ENCODE assay signal across 23 cellular contexts in the genomic region with DNA sequence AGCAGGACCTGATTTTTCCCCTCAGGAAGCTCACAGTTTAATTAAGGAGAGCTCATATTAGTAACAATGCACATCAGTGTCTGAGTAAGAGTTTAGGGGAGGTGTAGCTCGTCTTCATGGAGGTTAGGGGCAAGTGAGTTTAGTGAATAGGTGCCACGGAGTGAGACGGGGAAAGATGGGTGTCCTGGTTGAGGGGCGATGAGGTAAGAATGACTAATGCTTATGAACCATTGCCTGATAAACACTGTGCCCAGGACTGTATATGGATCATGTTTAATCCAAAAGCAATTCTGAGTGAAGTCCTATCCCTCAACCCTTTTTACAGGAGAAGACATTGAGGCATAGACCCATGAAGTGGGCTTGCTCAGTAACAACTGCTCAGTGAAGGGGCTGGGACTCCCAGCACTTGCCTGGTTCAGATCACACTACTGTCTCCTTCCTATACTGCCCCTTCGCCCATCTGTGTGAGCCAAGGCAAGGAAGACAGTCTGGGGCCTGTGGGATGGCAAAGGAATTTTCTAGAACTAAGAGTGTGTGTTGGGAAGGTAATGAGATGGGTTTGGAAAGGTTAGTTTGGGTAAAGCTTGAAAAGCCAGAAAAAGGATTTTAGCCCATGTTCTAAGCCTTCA.
DNase-seq lines count a peak whose midpoint lies in the region; ATAC-seq, FAIRE-seq and TF ChIP-seq lines count a peak whose summit lies in the region.
"Had no signal": no experiment of that assay in that cellular context is flagged by ENCODE, and none has a peak within 500 bp of the region (broad histone marks: within the 10 kb centered on the region; RNA-seq: fewer than 3 reads in every experiment).

No MANE protein-coding gene starts in this region.

- RAD21 ChIA-PET in HCT116 (lab: Charles Lee; ENCODE audit: low non-redundant PET in 1 of 2, low total read pairs in 2 of 2, uncharacterized antibody in 2 of 2, unreplicated experiment in 2 of 2) = interaction anchor here in 1 of 2 experiments (1.6 kb wide), 1 partner anchor 11 kb away, joined by 3 read pairs; no protein-coding TSS in a partner anchor

- no peaks in the 10 kb centered on the region for H3K9me2 ChIP-seq in HCT116 (ENCODE audit: insufficient read depth)

- no peak for TF ChIP-seq POLR2A in A549 (IDR thresholded peaks at IDR 0.05; ENCODE audit: low read length)
- TF ChIP-seq POLR2A in HCT116 (IDR thresholded peaks at IDR 0.05; ENCODE audit: borderline replicate concordance, extremely low read depth, insufficient read depth, insufficient read length) = no peak

- no peak overlapping the region for H3K4me3 Mint-ChIP-seq in astrocyte (ENCODE audit: unreplicated experiment)
- H3K4me3 Mint-ChIP-seq: activated CD8-positive, alpha-beta T cell treated with anti-CD3 and anti-CD28 coated beads for 36 hours; CD8-positive, alpha-beta memory T cell; effector memory CD8-positive, alpha-beta T cell; naive B cell had no signal

- peak overlapping the region; percentile 76 for H3K4me2 ChIP-seq in A549
- H3K4me2 ChIP-seq in HCT116 (ENCODE audit: low read length) = peak overlapping the region; percentile 59
- peak overlapping the region; percentile 22 for H3K4me2 ChIP-seq in astrocyte (ENCODE audit: low read length)
- H3K4me2 ChIP-seq: hepatocyte had no signal

- peak; percentile 7 to 11 for DNase-seq in A549 (ENCODE audit: low read depth in 1 of 2, low spot score in 1 of 2)
- DNase-seq in HCT116 (ENCODE audit: low read depth, low spot score) = no peak
- DNase-seq in astrocyte (ENCODE audit: low read depth) = peak; percentile 36
- DNase-seq in kidney glomerular epithelial cell (lab: John Stamatoyannopoulos, UW) = peak; percentile 72
- DNase-seq in hepatic stellate cell (ENCODE audit: low spot score) = no peak
- no peak for DNase-seq in NCI-H510A treated with DMSO at 0.1 percent for 48 hours (lab: John Stamatoyannopoulos, UW)
- no peak for DNase-seq in NK-92 (lab: John Stamatoyannopoulos, UW; ENCODE audit: unreplicated experiment)
- no peak for DNase-seq in Ammon's horn (ENCODE audit: low spot score)
- DNase-seq: activated CD8-positive, alpha-beta T cell treated with anti-CD3 and anti-CD28 coated beads for 36 hours; activated naive CD4-positive, alpha-beta T cell treated with Interleukin-2 at 50 U/mL for 16 hours; activated T-cell treated with anti-CD3 and anti-CD28 coated beads, Interleukin-2, amount 50 U/mL, for 1 hour; CD8-positive, alpha-beta memory T cell; cerebellar nuclear complex; effector memory CD8-positive, alpha-beta T cell; naive B cell; NCI-H1417; pancreas; stimulated activated CD4-positive, alpha-beta T cell treated with anti-CD3 and anti-CD28 coated beads, Interleukin-4, amount 100 ng/mL, for 24 hours; T-helper 9 cell had no signal

- BruUV-seq in HCT116 (replicated peaks; lab: Mats Ljungman, UMichigan) = no TSS peak

- H3K27me3 Mint-ChIP-seq in astrocyte (ENCODE audit: low read depth, unreplicated experiment) = no peaks in the 10 kb centered on the region
- H3K27me3 Mint-ChIP-seq: activated CD8-positive, alpha-beta T cell treated with anti-CD3 and anti-CD28 coated beads for 36 hours; naive B cell had no signal

- WGBS in A549 (ENCODE audit: missing lambda C conversion rate) = 19% methylated on average over 5 of the region's 5 CpGs

- CTCF ChIA-PET in A549 (lab: Yijun Ruan, JAX) (interaction anchor here (1.1 to 1.9 kb wide), 2 partner anchors 12 to 93 kb away, joined by 3 to 11 read pairs; no protein-coding TSS in a partner anchor), HCT116 (lab: Charles Lee) (no interaction called here)

- no peak overlapping the region for H3K9ac ChIP-seq in HCT116 (ENCODE audit: low read length)
- H3K9ac ChIP-seq in astrocyte (ENCODE audit: low read length) = no peak overlapping the region

- H4K20me1 ChIP-seq in HCT116 (ENCODE audit: insufficient read depth) = no peaks in the 10 kb centered on the region
- no peaks in the 10 kb centered on the region for H4K20me1 ChIP-seq in astrocyte (ENCODE audit: insufficient read depth, low read length)

- H3K9me3 Mint-ChIP-seq in astrocyte (ENCODE audit: unreplicated experiment) = no peaks in the 10 kb centered on the region

- H3K79me2 ChIP-seq in HCT116 (ENCODE audit: insufficient read depth, low read length) = no peaks in the 10 kb centered on the region
- H3K79me2 ChIP-seq in astrocyte (ENCODE audit: insufficient read depth, low read length) = no peaks in the 10 kb centered on the region
- H3K79me2 ChIP-seq: hepatocyte had no signal

- H2AFZ ChIP-seq in HCT116 (ENCODE audit: low read depth, low read length, poor library complexity, severe bottlenecking) = peak overlapping the region; percentile 91
- H2AFZ ChIP-seq in astrocyte (ENCODE audit: low read depth, low read length) = peak overlapping the region; percentile 26
- H2AFZ ChIP-seq: hepatocyte had no signal

- TF ChIP-seq RAD21 in A549 (conservative IDR thresholded peaks at IDR 0.05 in 1 of 2, IDR thresholded peaks at IDR 0.05 in 1 of 2) = no peak
- TF ChIP-seq RAD21 in HCT116 (IDR thresholded peaks at IDR 0.05; ENCODE audit: low read depth) = no peak

- H3K4me3 ChIP-seq in A549 = no peak overlapping the region
- 0 out of 4 replicates have a peak overlapping the region, but pooled peaks of 1 of the 2 experiments have one; percentile 3 for H3K4me3 ChIP-seq in HCT116 (replicated peaks in 1 of 2; ENCODE audit: low read depth in 1 of 2, low read length in 2 of 2)
- no peak overlapping the region for H3K4me3 ChIP-seq in astrocyte (ENCODE audit: insufficient read depth, low read depth, low read length)
- H3K4me3 ChIP-seq: hepatocyte, lung, pancreas, SK-N-MC, vagina had no signal

- no peak for FAIRE-seq in A549 (lab: Jason Lieb, UNC)
- no peak for FAIRE-seq in astrocyte (lab: Jason Lieb, UNC)
- FAIRE-seq: pancreas had no signal

- POLR2A ChIA-PET in A549 (lab: Yijun Ruan, JAX) (no interaction called here), HCT116 (lab: Charles Lee) (no interaction called here)

- peaks cover 19% of the 10 kb centered on the region for H3K4me1 Mint-ChIP-seq in astrocyte (ENCODE audit: low read depth, unreplicated experiment)
- H3K4me1 Mint-ChIP-seq: CD8-positive, alpha-beta memory T cell; naive B cell had no signal

- no peaks in the 10 kb centered on the region for H3K27me3 ChIP-seq in HCT116 (ENCODE audit: insufficient read depth, low read length)
- H3K27me3 ChIP-seq in astrocyte (ENCODE audit: insufficient read depth, low read length) = no peaks in the 10 kb centered on the region
- H3K27me3 ChIP-seq: hepatocyte, pancreas, vagina had no signal

- H3K9me3 ChIP-seq in A549 (no peaks in the 10 kb centered on the region), HCT116 (ENCODE audit: control insufficient read depth in 1 of 2, insufficient read depth in 1 of 2, low read depth in 1 of 2, low read length in 2 of 2) (no peaks in the 10 kb centered on the region), astrocyte (ENCODE audit: insufficient read depth, low read depth, low read length) (no peaks in the 10 kb centered on the region)
- H3K9me3 ChIP-seq: pancreas, vagina had no signal

- no peak for TF ChIP-seq EP300 in A549 (IDR thresholded peaks at IDR 0.05)

- TF ChIP-seq CTCF in A549 (IDR thresholded peaks at IDR 0.05) = no peak
- TF ChIP-seq CTCF in HCT116 (IDR thresholded peaks at IDR 0.05 in 2 of 3, conservative IDR thresholded peaks at IDR 0.05 in 1 of 3; ENCODE audit: borderline replicate concordance in 1 of 3, insufficient read depth in 1 of 3, low read depth in 2 of 3, low read length in 2 of 3) = no peak
- no peak for TF ChIP-seq CTCF in astrocyte (IDR thresholded peaks at IDR 0.05; ENCODE audit: insufficient read depth, low read depth, low read length)

- peaks cover 30% of the 10 kb centered on the region for H3K4me1 ChIP-seq in A549
- peaks cover 0 to 14% of the 10 kb centered on the region in 2 experiments for H3K4me1 ChIP-seq in HCT116 (ENCODE audit: control insufficient read depth in 1 of 2, insufficient read depth in 2 of 2, low read length in 2 of 2)
- peaks cover 9% of the 10 kb centered on the region for H3K4me1 ChIP-seq in astrocyte (ENCODE audit: insufficient read depth, low read length)

- ATAC-seq in A549 (peak; percentile 80 to 84; a peak in 5 of 6 replicates), HCT116 (peak; percentile 52)
- ATAC-seq: activated CD8-positive, alpha-beta T cell treated with anti-CD3 and anti-CD28 coated beads for 36 hours; effector memory CD8-positive, alpha-beta T cell had no signal

- H3K36me3 Mint-ChIP-seq in astrocyte (ENCODE audit: low read depth, unreplicated experiment) = no peaks in the 10 kb centered on the region
- H3K36me3 Mint-ChIP-seq: CD8-positive, alpha-beta memory T cell; naive B cell had no signal

- H3K27ac Mint-ChIP-seq in astrocyte (ENCODE audit: unreplicated experiment) = peak overlapping the region; percentile 82
- H3K27ac Mint-ChIP-seq: activated CD8-positive, alpha-beta T cell treated with anti-CD3 and anti-CD28 coated beads for 36 hours; CD8-positive, alpha-beta memory T cell; effector memory CD8-positive, alpha-beta T cell; naive B cell had no signal

- H3K36me3 ChIP-seq in HCT116 (ENCODE audit: control insufficient read depth in 1 of 2, insufficient read depth in 2 of 2, low read length in 2 of 2) = no peaks in the 10 kb centered on the region
- no peaks in the 10 kb centered on the region for H3K36me3 ChIP-seq in astrocyte (ENCODE audit: insufficient read depth, low read length)
- H3K36me3 ChIP-seq: pancreas, vagina had no signal

- intact Hi-C loops in HCT116 (cut with micrococcal nuclease) = no loop called here

- peak overlapping the region; percentile 76 to 87 for H3K27ac ChIP-seq in A549
- no peak overlapping the region for H3K27ac ChIP-seq in HCT116 (ENCODE audit: low read depth, low read length)
- peak overlapping the region; percentile 28 for H3K27ac ChIP-seq in astrocyte (ENCODE audit: low read depth, low read length)
- H3K27ac ChIP-seq: hepatocyte, pancreas, SK-N-MC, vagina had no signal

TF ChIP-seq in A549, 52 proteins besides CTCF, POLR2A, EP300 and RAD21:
- no peak for TF ChIP-seq FOSL2 (IDR thresholded peaks at IDR 0.05)
- 0 out of 2 replicates have a peak, but pooled peaks have one; percentile 26 for TF ChIP-seq FOSL2 (CRISPR knock-in tag; IDR thresholded peaks at IDR 0.05)
- TF ChIP-seq HEYL (CRISPR knock-in tag; IDR thresholded peaks at IDR 0.05) = no peak

TF ChIP-seq in HCT116, 20 proteins besides CTCF, POLR2A, EP300 and RAD21:
- 0 out of 2 replicates have a peak, but pooled peaks have one; percentile 14 for TF ChIP-seq JUND (IDR thresholded peaks at IDR 0.05)
- no peak for TF ChIP-seq EZH2phosphoT487 (IDR thresholded peaks at IDR 0.05; ENCODE audit: borderline replicate concordance)
- no peak for TF ChIP-seq CBX3 (IDR thresholded peaks at IDR 0.05; ENCODE audit: low read depth)
- no peak for TF ChIP-seq SRF (IDR thresholded peaks at IDR 0.05; ENCODE audit: low read depth)
- TF ChIP-seq YY1 (IDR thresholded peaks at IDR 0.05; ENCODE audit: extremely low read depth, insufficient replicate concordance, low read depth, low read length) = no peak
- no peak for TF ChIP-seq SIN3A (IDR thresholded peaks at IDR 0.05; ENCODE audit: low read depth)
- TF ChIP-seq FOSL1 (IDR thresholded peaks at IDR 0.05; ENCODE audit: low read depth) = peak; percentile 26; the same call in 1 of the 2 replicates

Comparison
In these comparisons a context has a peak if more than half of its experiments do, and no peak if none do; other contexts are left out.
1. DNase-seq: peak in A549 (2 of 2), astrocyte (single experiment) and kidney glomerular epithelial cell (single experiment); none in HCT116 (single experiment), hepatic stellate cell (single experiment), NCI-H510A treated with DMSO at 0.1 percent for 48 hours (single experiment), NK-92 (single experiment) and Ammon's horn (single experiment).
2. H3K4me2 ChIP-seq: peak in every context shown above with its lines; median percentile 76 in A549; 59 in HCT116; 22 in astrocyte.